ENCODE assay signal across 6 cellular contexts in the genomic region with DNA sequence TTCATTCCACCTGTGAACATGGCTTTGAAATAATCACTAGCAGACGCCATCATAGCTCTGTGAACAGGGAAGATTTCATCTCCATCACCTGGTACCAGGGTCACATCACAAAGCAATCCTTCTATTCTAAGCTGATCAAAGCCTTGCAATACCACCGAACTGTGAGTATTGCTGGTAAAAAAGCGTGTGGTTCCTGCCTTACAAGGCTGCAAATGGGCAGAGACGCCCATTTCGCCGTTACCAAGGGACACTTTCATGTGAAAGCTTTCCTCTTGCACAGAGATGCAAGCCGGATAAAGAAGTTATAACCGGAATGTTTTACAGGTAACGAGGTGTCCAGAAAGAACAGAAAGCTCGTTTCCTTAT.
DNase-seq lines count a peak whose midpoint lies in the region; ATAC-seq and TF ChIP-seq lines count a peak whose summit lies in the region.

No MANE protein-coding gene starts in this region.

- no peaks in the 10 kb centered on the region for H3K9me3 ChIP-seq in neutrophil

- H3K4me1 ChIP-seq in neutrophil (ENCODE audit: control insufficient read depth in 1 of 2, insufficient read depth in 1 of 2, low read depth in 1 of 2, low read length in 1 of 2): peaks cover 41 to 43% of the 10 kb centered on the region in 2 experiments

- H3K4me3 ChIP-seq in GM12875 (ENCODE audit: low read depth, low read length) (peak overlapping the region; percentile 88), neutrophil (ENCODE audit: low read depth in 1 of 2, low read length in 1 of 2) (peak overlapping the region; percentile 78 to 92)

- DNase-seq in caudate nucleus (lab: John Stamatoyannopoulos, UW): peak in 3 of 61 donors; percentile 16 to 76 (median 65)
- DNase-seq in cerebellar nuclear complex (lab: John Stamatoyannopoulos, UW): no peak
- DNase-seq in cerebellar cortex (ENCODE audit: low spot score): no peak

- peaks cover 6% of the 10 kb centered on the region for H3K27me3 ChIP-seq in neutrophil

- ATAC-seq in HG03175 (IDR thresholded peaks at IDR 0.05; ENCODE audit: unreplicated experiment): peak; percentile 21

- TF ChIP-seq CTCF in GM12875 (IDR thresholded peaks at IDR 0.05; ENCODE audit: borderline replicate concordance, insufficient read depth, low read depth, low read length) (no peak), neutrophil (IDR thresholded peaks at IDR 0.05) (no peak)

- H3K36me3 ChIP-seq in neutrophil: peaks cover 10% of the 10 kb centered on the region

- H3K27ac ChIP-seq in caudate nucleus (ENCODE audit: low read depth, low read length) (peak overlapping the region; percentile 92), neutrophil (peak overlapping the region; percentile 93)
